Comparison of ENCODE assay signal across 8 cellular contexts in the genomic region with DNA sequence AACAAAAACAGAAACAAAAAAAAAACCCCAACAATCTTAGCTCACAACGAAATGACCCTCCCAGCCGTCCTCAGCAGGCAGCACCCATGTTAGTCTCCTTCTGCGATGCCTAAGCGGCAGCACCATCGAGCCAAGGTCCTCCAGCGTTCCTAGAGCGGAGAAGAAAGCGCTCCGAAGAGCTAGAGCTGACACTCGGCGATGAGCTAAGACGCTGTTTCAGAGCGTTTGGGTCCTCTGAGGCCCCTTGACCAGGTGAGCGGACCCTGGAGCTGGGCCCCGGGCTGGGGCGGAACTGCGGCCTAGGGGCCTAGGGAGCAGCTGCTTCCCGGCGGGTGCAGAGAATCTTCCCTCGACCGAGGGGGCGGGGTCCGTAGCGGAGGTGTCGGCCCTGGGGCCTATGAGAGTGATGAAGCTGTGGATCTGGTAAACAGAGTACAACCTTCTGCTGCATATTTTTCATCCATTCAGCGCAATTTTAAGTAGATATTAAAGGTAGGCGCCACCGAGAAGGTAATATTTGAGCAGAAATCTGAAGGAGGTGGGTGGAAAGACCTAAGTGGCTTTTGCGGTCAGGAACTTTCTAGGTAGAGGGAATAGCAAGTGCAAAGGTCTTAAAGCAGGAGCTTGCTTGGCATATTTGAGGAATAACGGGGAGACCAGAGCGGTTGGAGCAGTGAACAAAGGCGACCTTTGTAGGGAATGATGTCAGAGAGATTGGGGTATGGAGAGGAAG. TPM values are rescaled to one million over a fixed set of nuclear protein-coding genes. Genes with fewer than 3 reads are reported as not detected.
DNase-seq lines count a peak whose midpoint lies in the region; ATAC-seq and TF ChIP-seq lines count a peak whose summit lies in the region.

TSS of gene ZSCAN26 (plus strand) at position 182 of the 733 bp plus-strand sequence. CDS start 4,777 bp downstream, outside the sequence.

- POLR2A ChIA-PET in T-cell (lab: Charles Lee), result interaction anchor here (0.6 to 1.8 kb wide), 14 partner anchors 14 to 1122 kb away, joined by 3 to 17 read pairs (median 4); partner anchors contain the start of genes ZKSCAN3 (in 2 of the 2), ZKSCAN4 (in 2 of the 2), PGBD1 (in 1 of the 2) and ZSCAN16 (in 1 of the 2)

- peak; percentile 46 for DNase-seq in NCI-H1436 treated with DMSO at 0.1 percent for 48 hours (lab: John Stamatoyannopoulos, UW)
- peak; percentile 71 to 93 (median 86) for DNase-seq in T-cell
- DNase-seq in left ventricle myocardium inferior, result peak; percentile 80
- peak; percentile 62 for DNase-seq in progenitor cell of endocrine pancreas (ENCODE audit: low spot score, unreplicated experiment)
- peak; percentile 90 for DNase-seq in upper lobe of right lung

- H3K27me3 Mint-ChIP-seq in T-cell (no peaks in the 10 kb centered on the region), progenitor cell of endocrine pancreas (peaks cover 5% of the 10 kb centered on the region)

- H3K4me3 ChIP-seq in left ventricle myocardium inferior (peak within 1 kb of the TSS; percentile 84), upper lobe of right lung (peak within 1 kb of the TSS; percentile 71)

- H3K27me3 ChIP-seq in left ventricle myocardium inferior (ENCODE audit: low read depth) (no peaks in the 10 kb centered on the region), upper lobe of right lung (no peaks in the 10 kb centered on the region)

- H3K36me3 Mint-ChIP-seq in T-cell (peaks cover 9% of the 10 kb centered on the region), progenitor cell of endocrine pancreas (ENCODE audit: insufficient read depth) (peaks cover 3% of the 10 kb centered on the region)

- peaks cover 31% of the 10 kb centered on the region for H3K4me1 ChIP-seq in left ventricle myocardium inferior
- peaks cover 15% of the 10 kb centered on the region for H3K4me1 ChIP-seq in upper lobe of right lung

- ATAC-seq in HG02852 (IDR thresholded peaks at IDR 0.05; ENCODE audit: unreplicated experiment), result peak; percentile 88
- ATAC-seq in T-cell (replicated peaks in 1 of 4), result peak; percentile 94 to 97 (median 96)
- ATAC-seq in upper lobe of right lung, result peak; percentile 98

- H3K4me1 Mint-ChIP-seq in T-cell (peaks cover 8 to 31% (median 28%) of the 10 kb centered on the region in 3 donors), progenitor cell of endocrine pancreas (ENCODE audit: low read depth) (peaks cover 2% of the 10 kb centered on the region)

- H3K27ac Mint-ChIP-seq in T-cell, result peak within 1 kb of the TSS in 1 of 2 donors; percentile 62
- H3K27ac Mint-ChIP-seq in progenitor cell of endocrine pancreas, result no peak within 1 kb of the TSS

- TF ChIP-seq CTCF in left ventricle myocardium inferior (IDR thresholded peaks at IDR 0.05; ENCODE audit: borderline replicate concordance) (no peak), progenitor cell of endocrine pancreas (IDR thresholded peaks at IDR 0.05; ENCODE audit: unreplicated experiment) (no peak), upper lobe of right lung (IDR thresholded peaks at IDR 0.05) (no peak)

- H3K4me3 Mint-ChIP-seq in T-cell, result no peak within 1 kb of the TSS
- no peak within 1 kb of the TSS for H3K4me3 Mint-ChIP-seq in progenitor cell of endocrine pancreas (ENCODE audit: low read depth)

- H3K9me3 ChIP-seq in left ventricle myocardium inferior (replicated peaks) (no peaks in the 10 kb centered on the region), upper lobe of right lung (no peaks in the 10 kb centered on the region)

- no peaks in the 10 kb centered on the region for H3K9me3 Mint-ChIP-seq in T-cell
- H3K9me3 Mint-ChIP-seq in progenitor cell of endocrine pancreas (ENCODE audit: low read depth), result no peaks in the 10 kb centered on the region

- peak; percentile 72 for TF ChIP-seq POLR2A in GM15510 (IDR thresholded peaks at IDR 0.05; ENCODE audit: borderline replicate concordance, extremely low read depth, insufficient read length)

- H3K36me3 ChIP-seq in left ventricle myocardium inferior (peaks cover 9% of the 10 kb centered on the region), upper lobe of right lung (peaks cover 4% of the 10 kb centered on the region)

- CTCF ChIA-PET in T-cell (lab: Charles Lee), result interaction anchor here (0.5 to 3.0 kb wide), 20 partner anchors 9 to 754 kb away, joined by 3 to 19 read pairs (median 4); partner anchors contain the start of genes ZKSCAN4 (in 1 of the 2) and ZSCAN31 (in 1 of the 2)

- intact Hi-C loops in left ventricle myocardium inferior (cut with micrococcal nuclease) (no loop called here), upper lobe of right lung (cut with DNase I) (no loop called here)

- H3K27ac ChIP-seq in angular gyrus (ENCODE audit: low read depth, low read length), result peak within 1 kb of the TSS; percentile 62
- H3K27ac ChIP-seq in left ventricle myocardium inferior (replicated peaks), result peak within 1 kb of the TSS; percentile 91
- peak within 1 kb of the TSS; percentile 89 for H3K27ac ChIP-seq in upper lobe of right lung

RNA-seq across cellular contexts. Expression of gene ZSCAN26, which starts in this region (rescaled TPM):
- total RNA-seq in T-cell (10 to 100 TPM in 4 of 5 donors, 1 to 10 TPM in 1; 9.0 to 20.4 (median 19.2) TPM), left ventricle myocardium inferior (13.3 TPM), progenitor cell of endocrine pancreas (25.9 and 27.5 TPM in 2 replicates), upper lobe of right lung (11.3 TPM)

Comparison
In these comparisons a context has a peak if more than half of its experiments do, and no peak if none do; other contexts are left out.
1. Peak in every context shown above with its lines: DNase-seq, ATAC-seq, H3K4me3 ChIP-seq and H3K27ac ChIP-seq.